ENCODE assay signal across 14 cellular contexts in genomic region chr17:6643460-6644125, GRCh38. TPM values are rescaled to one million over a fixed set of nuclear protein-coding genes. Genes with fewer than 3 reads are reported as not detected.
DNase-seq lines count a peak whose midpoint lies in the region; ATAC-seq and TF ChIP-seq lines count a peak whose summit lies in the region.
"Had no signal": no experiment of that assay in that cellular context is flagged by ENCODE, and none has a peak within 500 bp of the region (broad histone marks: within the 10 kb centered on the region; RNA-seq: fewer than 3 reads in every experiment).

No MANE protein-coding gene starts in this region.

- DNase-seq in activated naive CD4-positive, alpha-beta T cell treated with anti-CD3 and anti-CD28 coated beads for 36 hours = no peak
- no peak for DNase-seq in activated naive CD4-positive, alpha-beta T cell (lab: John Stamatoyannopoulos, UW)
- DNase-seq in RWPE1 (ENCODE audit: low spot score) = peak; percentile 48
- peak; percentile 67 for DNase-seq in fibroblast of gingiva (ENCODE audit: low read depth)
- DNase-seq in stimulated activated naive CD8-positive, alpha-beta T cell treated with anti-CD3 and anti-CD28 coated beads, Interleukin-15, amount 100 ng/mL, for 72 hours = no peak
- no peak for DNase-seq in nucleus accumbens (lab: John Stamatoyannopoulos, UW)
- no peak for DNase-seq in stimulated activated CD4-positive, alpha-beta T cell treated with anti-CD3 and anti-CD28 coated beads, Interleukin-2, amount 100 ng/mL, for 24 hours
- DNase-seq: activated CD4-positive, alpha-beta T cell treated with anti-CD3 and anti-CD28 coated beads, Interleukin-2, amount 50 U/mL, for 1 hour; effector CD4-positive, alpha-beta T cell; NCI-H1417 treated with DMSO at 0.1 percent for 48 hours; right cardiac atrium; tibial artery had no signal

- POLR2A ChIA-PET in RWPE1 (lab: Yijun Ruan, JAX; ENCODE audit: low non-redundant PET) = no interaction called here

- H3K27ac Mint-ChIP-seq in activated naive CD4-positive, alpha-beta T cell treated with anti-CD3 and anti-CD28 coated beads for 36 hours = peak overlapping the region; percentile 97
- peak overlapping the region; percentile 54 for H3K27ac Mint-ChIP-seq in stimulated activated naive CD8-positive, alpha-beta T cell treated with anti-CD3 and anti-CD28 coated beads, Interleukin-15, amount 100 ng/mL, for 72 hours

- CTCF ChIA-PET in activated naive CD4-positive, alpha-beta T cell treated with anti-CD3 and anti-CD28 coated beads for 36 hours (lab: Charles Lee) = no interaction called here
- CTCF ChIA-PET in RWPE1 (lab: Yijun Ruan, JAX) = no interaction called here

- no peak overlapping the region for H3K4me3 Mint-ChIP-seq in activated naive CD4-positive, alpha-beta T cell treated with anti-CD3 and anti-CD28 coated beads for 36 hours
- H3K4me3 Mint-ChIP-seq in stimulated activated naive CD8-positive, alpha-beta T cell treated with anti-CD3 and anti-CD28 coated beads, Interleukin-15, amount 100 ng/mL, for 72 hours = peak overlapping the region; percentile 31 to 43

- no peaks in the 10 kb centered on the region for H3K9me3 Mint-ChIP-seq in activated naive CD4-positive, alpha-beta T cell treated with anti-CD3 and anti-CD28 coated beads for 36 hours
- no peaks in the 10 kb centered on the region for H3K9me3 Mint-ChIP-seq in stimulated activated naive CD8-positive, alpha-beta T cell treated with anti-CD3 and anti-CD28 coated beads, Interleukin-15, amount 100 ng/mL, for 72 hours

- no peak for ATAC-seq in stimulated activated naive CD8-positive, alpha-beta T cell treated with anti-CD3 and anti-CD28 coated beads, Interleukin-15, amount 100 ng/mL, for 72 hours
- no peak for ATAC-seq in HG02678 (IDR thresholded peaks at IDR 0.05; ENCODE audit: unreplicated experiment)
- ATAC-seq: right cardiac atrium had no signal

- no peak for TF ChIP-seq CTCF in RWPE1 (conservative IDR thresholded peaks at IDR 0.05; ENCODE audit: low read depth)

- peaks cover 19% of the 10 kb centered on the region for H3K36me3 Mint-ChIP-seq in activated naive CD4-positive, alpha-beta T cell treated with anti-CD3 and anti-CD28 coated beads for 36 hours (ENCODE audit: low read depth)

- no peaks in the 10 kb centered on the region for H3K27me3 Mint-ChIP-seq in activated naive CD4-positive, alpha-beta T cell treated with anti-CD3 and anti-CD28 coated beads for 36 hours (ENCODE audit: low read depth)
- no peaks in the 10 kb centered on the region for H3K27me3 Mint-ChIP-seq in stimulated activated naive CD8-positive, alpha-beta T cell treated with anti-CD3 and anti-CD28 coated beads, Interleukin-15, amount 100 ng/mL, for 72 hours

- intact Hi-C loops in activated naive CD4-positive, alpha-beta T cell treated with anti-CD3 and anti-CD28 coated beads for 36 hours (cut with micrococcal nuclease) = loop anchor here (5.0 kb wide), 2 partner anchors 489 to 839 kb away; partner anchors contain the start of genes POLR2A and SLC35G6

- peaks cover 67% of the 10 kb centered on the region for H3K4me1 Mint-ChIP-seq in activated naive CD4-positive, alpha-beta T cell treated with anti-CD3 and anti-CD28 coated beads for 36 hours (ENCODE audit: low read depth)
- peaks cover 86% of the 10 kb centered on the region for H3K4me1 Mint-ChIP-seq in stimulated activated naive CD8-positive, alpha-beta T cell treated with anti-CD3 and anti-CD28 coated beads, Interleukin-15, amount 100 ng/mL, for 72 hours

- H3K27ac ChIP-seq in RWPE1 = no peak overlapping the region; the same call in 1 of the 2 replicates
- H3K27ac ChIP-seq: BLaER1, tibial artery had no signal

RNA-seq across cellular contexts. Expression of gene TXNDC17, which starts 2.7 kb away (rescaled TPM):
- 10 to 100 TPM; 71.4 to 85.8 TPM for total RNA-seq in activated naive CD4-positive, alpha-beta T cell treated with anti-CD3 and anti-CD28 coated beads for 36 hours

RNA-seq across cellular contexts. Expression of gene KIAA0753, which starts 3.1 kb away (rescaled TPM):
- 1 to 10 TPM; 7.7 to 8.1 TPM for total RNA-seq in activated naive CD4-positive, alpha-beta T cell treated with anti-CD3 and anti-CD28 coated beads for 36 hours

RNA-seq across cellular contexts. Expression of gene MED31, which starts 7.8 kb away (rescaled TPM):
- 10 to 100 TPM; 21.7 to 22.5 TPM for total RNA-seq in activated naive CD4-positive, alpha-beta T cell treated with anti-CD3 and anti-CD28 coated beads for 36 hours

RNA-seq across cellular contexts. Expression of gene C17orf100, which starts 8.0 kb away (rescaled TPM):
- total RNA-seq in activated naive CD4-positive, alpha-beta T cell treated with anti-CD3 and anti-CD28 coated beads for 36 hours = 1 to 10 TPM in 1 of 2 experiments, under 1 TPM in 1; 0.99 to 1.2 TPM

Comparison
In these comparisons a context has a peak if more than half of its experiments do, and no peak if none do; other contexts are left out.
1. DNase-seq: peak in RWPE1 (single experiment) and fibroblast of gingiva (single experiment); none in activated naive CD4-positive, alpha-beta T cell treated with anti-CD3 and anti-CD28 coated beads for 36 hours (single experiment), activated naive CD4-positive, alpha-beta T cell (0 of 4), stimulated activated naive CD8-positive, alpha-beta T cell treated with anti-CD3 and anti-CD28 coated beads, Interleukin-15, amount 100 ng/mL, for 72 hours (0 of 2), nucleus accumbens (0 of 56) and stimulated activated CD4-positive, alpha-beta T cell treated with anti-CD3 and anti-CD28 coated beads, Interleukin-2, amount 100 ng/mL, for 24 hours (0 of 2).